Comparison of ENCODE assay signal across 22 cellular contexts in genomic region chr1:205645494-205645893, GRCh38.
"Had no signal": no experiment of that assay in that cellular context is flagged by ENCODE, and none has a peak within 500 bp of the region (broad histone marks: within the 10 kb centered on the region; RNA-seq: fewer than 3 reads in every experiment).

No MANE protein-coding gene starts in this region.

- H3K27me3 ChIP-seq: ovary, spleen, tibial nerve, vagina had no signal

- H3K36me3 Mint-ChIP-seq: natural killer cell had no signal

- H3K4me1 Mint-ChIP-seq: memory B cell, natural killer cell had no signal

- H3K4me3 ChIP-seq: coronary artery, lung, ovary, psoas muscle, skin epidermis, spleen, thoracic aorta, tibial nerve, vagina had no signal

- H3K4me1 ChIP-seq: spleen, tibial nerve had no signal

- H3K27ac Mint-ChIP-seq: effector memory CD8-positive, alpha-beta T cell; memory B cell; natural killer cell; stimulated activated naive B cell treated with anti-CD40 and anti-IgM and Interleukin-4, amounts not matched to agents 10 μg/mL and 1 μg/mL and 100 μg/mL, for 72 hours; stimulated activated naive CD8-positive, alpha-beta T cell treated with anti-CD3 and anti-CD28 coated beads, Interleukin-15, Interleukin-2, amounts not matched to agents 100 ng/mL and 50 ng/mL, for 24 hours had no signal

- H3K9me3 Mint-ChIP-seq: effector memory CD8-positive, alpha-beta T cell; memory B cell; natural killer cell; stimulated activated naive B cell treated with anti-CD40 and anti-IgM and Interleukin-4, amounts not matched to agents 10 μg/mL and 1 μg/mL and 100 μg/mL, for 72 hours; stimulated activated naive CD8-positive, alpha-beta T cell treated with anti-CD3 and anti-CD28 coated beads, Interleukin-15, Interleukin-2, amounts not matched to agents 100 ng/mL and 50 ng/mL, for 24 hours had no signal

- ATAC-seq: effector memory CD8-positive, alpha-beta T cell; natural killer cell; psoas muscle; right cardiac atrium; stimulated activated naive B cell treated with anti-CD40 and anti-IgM and Interleukin-4, amounts not matched to agents 10 μg/mL and 1 μg/mL and 100 μg/mL, for 72 hours had no signal

- H3K27me3 Mint-ChIP-seq: memory B cell; stimulated activated naive B cell treated with anti-CD40 and anti-IgM and Interleukin-4, amounts not matched to agents 10 μg/mL and 1 μg/mL and 100 μg/mL, for 72 hours; stimulated activated naive CD8-positive, alpha-beta T cell treated with anti-CD3 and anti-CD28 coated beads, Interleukin-15, Interleukin-2, amounts not matched to agents 100 ng/mL and 50 ng/mL, for 24 hours had no signal

- H3K27ac ChIP-seq: coronary artery, ovary, psoas muscle, skin epidermis, spleen, thoracic aorta, tibial nerve, vagina had no signal

- H3K4me3 Mint-ChIP-seq: effector memory CD8-positive, alpha-beta T cell; memory B cell; natural killer cell; stimulated activated naive B cell treated with anti-CD40 and anti-IgM and Interleukin-4, amounts not matched to agents 10 μg/mL and 1 μg/mL and 100 μg/mL, for 72 hours; stimulated activated naive CD8-positive, alpha-beta T cell treated with anti-CD3 and anti-CD28 coated beads, Interleukin-15, Interleukin-2, amounts not matched to agents 100 ng/mL and 50 ng/mL, for 24 hours had no signal

- H3K9me3 ChIP-seq: ovary, psoas muscle, spleen, thoracic aorta, tibial nerve, vagina had no signal

- H3K36me3 ChIP-seq: ovary, thoracic aorta, tibial nerve, vagina had no signal

- FAIRE-seq: keratinocyte had no signal

- DNase-seq: dermis blood vessel endothelial cell; effector memory CD8-positive, alpha-beta T cell; foreskin melanocyte; hypothalamus; natural killer cell; occipital lobe; ovary; posterior cingulate gyrus; psoas muscle; right cardiac atrium; spleen; stimulated activated CD4-positive, alpha-beta T cell treated with anti-CD3 and anti-CD28 coated beads, Interleukin-4, amount 100 ng/mL, for 4 hours; stimulated activated naive B cell treated with anti-CD40 and anti-IgM and Interleukin-4, amounts not matched to agents 10 μg/mL and 1 μg/mL and 100 μg/mL, for 72 hours had no signal
